In genomic region chr11:113570906-113571305, GRCh38 we compare ENCODE assay signal across 19 cellular contexts.
DNase-seq lines count a peak whose midpoint lies in the region; ATAC-seq and TF ChIP-seq lines count a peak whose summit lies in the region.
"Had no signal": no experiment of that assay in that cellular context is flagged by ENCODE, and none has a peak within 500 bp of the region (broad histone marks: within the 10 kb centered on the region; RNA-seq: fewer than 3 reads in every experiment).

No MANE protein-coding gene starts in this region.

- H2AFZ ChIP-seq in Karpas-422 (ENCODE audit: low read length) (peak overlapping the region; percentile 56; the same call in 1 of the 2 replicates), neural progenitor cell (replicated peaks) (no peak overlapping the region)

- H3K79me2 ChIP-seq in Karpas-422 (ENCODE audit: low read length) (no peaks in the 10 kb centered on the region), neural progenitor cell (ENCODE audit: low read depth) (no peaks in the 10 kb centered on the region)

- H3K9ac ChIP-seq in Karpas-422 (ENCODE audit: low read length): no peak overlapping the region
- H3K9ac ChIP-seq in neural progenitor cell: no peak overlapping the region
- H3K9ac ChIP-seq: BLaER1 had no signal

- peaks cover 5% of the 10 kb centered on the region for H3K36me3 Mint-ChIP-seq in Caco-2 (ENCODE audit: insufficient read depth, unreplicated experiment)
- peaks cover 3% of the 10 kb centered on the region for H3K36me3 Mint-ChIP-seq in activated T-helper 2 cell treated with anti-CD3 and anti-CD28 coated beads, Interferon-gamma antibody, Interleukin-2, Interleukin-4, amounts not matched to agents 10 μg/mL and 5 μg/mL and 100 μg/mL, durations not matched to agents 14 hours and 24 hours and 36 hours (ENCODE audit: low read depth)
- H3K36me3 Mint-ChIP-seq in neural progenitor cell: no peaks in the 10 kb centered on the region
- H3K36me3 Mint-ChIP-seq: CD4-positive, CD25-positive, alpha-beta regulatory T cell; CD8-positive, alpha-beta memory T cell had no signal

- H3K27me3 ChIP-seq in Caco-2 (replicated peaks; ENCODE audit: control insufficient read depth, insufficient read depth, low read length) (no peaks in the 10 kb centered on the region), Karpas-422 (ENCODE audit: low read length) (no peaks in the 10 kb centered on the region), neural progenitor cell (no peaks in the 10 kb centered on the region), gastroesophageal sphincter (peaks cover 4% of the 10 kb centered on the region)
- H3K27me3 ChIP-seq: BLaER1 had no signal

- H3K4me3 Mint-ChIP-seq in Caco-2 (ENCODE audit: unreplicated experiment) (peak overlapping the region; percentile 44), neural progenitor cell (no peak overlapping the region)
- H3K4me3 Mint-ChIP-seq in activated T-helper 2 cell treated with anti-CD3 and anti-CD28 coated beads, Interferon-gamma antibody, Interleukin-2, Interleukin-4, amounts not matched to agents 10 μg/mL and 5 μg/mL and 100 μg/mL, durations not matched to agents 14 hours and 24 hours and 36 hours (ENCODE audit: low read depth): no peak overlapping the region
- H3K4me3 Mint-ChIP-seq: B cell; CD4-positive, CD25-positive, alpha-beta regulatory T cell; CD8-positive, alpha-beta memory T cell had no signal

- in situ Hi-C loops in KBM-7 (cut with MboI; ENCODE audit: low pct_unique_long_range_greater_than_20kb, low sequenced_read_pairs): no loop called here

- no peaks in the 10 kb centered on the region for H4K20me1 ChIP-seq in Karpas-422 (ENCODE audit: insufficient read depth, low read depth, low read length)
- no peaks in the 10 kb centered on the region for H4K20me1 ChIP-seq in neural progenitor cell (ENCODE audit: low read depth)
- H4K20me1 ChIP-seq: BLaER1 had no signal

- TF ChIP-seq CTCF in Caco-2 (IDR thresholded peaks at IDR 0.05; ENCODE audit: insufficient read depth in 1 of 2, low read depth in 1 of 2, low read length in 1 of 2, severe bottlenecking in 1 of 2, unreplicated experiment in 1 of 2) (no peak), neural progenitor cell (IDR thresholded peaks at IDR 0.05) (no peak), gastroesophageal sphincter (IDR thresholded peaks at IDR 0.05) (no peak)

- H3K4me2 ChIP-seq in Karpas-422 (ENCODE audit: low read depth, low read length, poor library complexity, severe bottlenecking): no peak overlapping the region
- peak overlapping the region; percentile 40 for H3K4me2 ChIP-seq in neural progenitor cell
- H3K4me2 ChIP-seq: BLaER1 had no signal

- H3K9me3 ChIP-seq in Caco-2 (no peaks in the 10 kb centered on the region), Karpas-422 (ENCODE audit: low read length) (no peaks in the 10 kb centered on the region), neural progenitor cell (ENCODE audit: low read depth) (no peaks in the 10 kb centered on the region), gastroesophageal sphincter (no peaks in the 10 kb centered on the region)
- H3K9me3 ChIP-seq: BLaER1 had no signal

- H3K9me3 Mint-ChIP-seq in Caco-2 (ENCODE audit: unreplicated experiment) (no peaks in the 10 kb centered on the region), neural progenitor cell (no peaks in the 10 kb centered on the region)
- H3K9me3 Mint-ChIP-seq in activated T-helper 2 cell treated with anti-CD3 and anti-CD28 coated beads, Interferon-gamma antibody, Interleukin-2, Interleukin-4, amounts not matched to agents 10 μg/mL and 5 μg/mL and 100 μg/mL, durations not matched to agents 14 hours and 24 hours and 36 hours: no peaks in the 10 kb centered on the region
- H3K9me3 Mint-ChIP-seq: CD4-positive, CD25-positive, alpha-beta regulatory T cell; CD8-positive, alpha-beta memory T cell had no signal

- H3K9me2 ChIP-seq in Karpas-422 (replicated peaks; ENCODE audit: insufficient read depth, low read length): no peaks in the 10 kb centered on the region

- no peaks in the 10 kb centered on the region for H3F3A ChIP-seq in neural progenitor cell (ENCODE audit: low read depth)

- TF ChIP-seq EP300 in gastroesophageal sphincter (IDR thresholded peaks at IDR 0.05): no peak

- CTCF ChIA-PET in Caco-2 (lab: Charles Lee): interaction anchor here (0.7 to 1.9 kb wide), 5 partner anchors 8 to 160 kb away, joined by 3 to 10 read pairs (median 4); no protein-coding TSS in a partner anchor

- H3K4me1 ChIP-seq in Caco-2: peaks cover 56% of the 10 kb centered on the region
- peaks cover 29% of the 10 kb centered on the region for H3K4me1 ChIP-seq in Karpas-422 (ENCODE audit: low read length)
- peaks cover 66% of the 10 kb centered on the region for H3K4me1 ChIP-seq in neural progenitor cell
- H3K4me1 ChIP-seq in gastroesophageal sphincter: no peaks in the 10 kb centered on the region
- H3K4me1 ChIP-seq: BLaER1 had no signal

- H3K36me3 ChIP-seq in Caco-2 (ENCODE audit: control insufficient read depth, insufficient read depth, low read length) (no peaks in the 10 kb centered on the region), Karpas-422 (ENCODE audit: insufficient read depth, low read length) (no peaks in the 10 kb centered on the region), neural progenitor cell (no peaks in the 10 kb centered on the region), gastroesophageal sphincter (no peaks in the 10 kb centered on the region)
- H3K36me3 ChIP-seq: BLaER1 had no signal

- TF ChIP-seq POLR2A in gastroesophageal sphincter (IDR thresholded peaks at IDR 0.05): no peak

- ATAC-seq in gastroesophageal sphincter (no peak), HG03342 (IDR thresholded peaks at IDR 0.05; ENCODE audit: unreplicated experiment) (no peak)

- peak in 1 of 2 experiments; percentile 75 for DNase-seq in Caco-2
- DNase-seq in Karpas-422: no peak
- no peak for DNase-seq in activated T-helper 2 cell treated with anti-CD3 and anti-CD28 coated beads, Interferon-gamma antibody, Interleukin-2, Interleukin-4, amounts not matched to agents 10 μg/mL and 5 μg/mL and 100 μg/mL, durations not matched to agents 14 hours and 24 hours and 36 hours (ENCODE audit: low spot score)
- no peak for DNase-seq in neural progenitor cell (ENCODE audit: low spot score)
- DNase-seq in KBM-7: no peak
- DNase-seq in amniotic stem cell (lab: John Stamatoyannopoulos, UW): no peak
- DNase-seq: Calu3; CD4-positive, CD25-positive, alpha-beta regulatory T cell; CD8-positive, alpha-beta memory T cell; DMS53; DMS79 treated with DMSO at 0.1 percent for 48 hours; GF-D8; HCEC 1CT had no signal

- H3K27me3 Mint-ChIP-seq in Caco-2 (ENCODE audit: insufficient read depth, unreplicated experiment) (no peaks in the 10 kb centered on the region), neural progenitor cell (ENCODE audit: insufficient read depth, low read depth) (peaks cover 3% of the 10 kb centered on the region)
- H3K27me3 Mint-ChIP-seq in activated T-helper 2 cell treated with anti-CD3 and anti-CD28 coated beads, Interferon-gamma antibody, Interleukin-2, Interleukin-4, amounts not matched to agents 10 μg/mL and 5 μg/mL and 100 μg/mL, durations not matched to agents 14 hours and 24 hours and 36 hours (ENCODE audit: low read depth): peaks cover 2% of the 10 kb centered on the region
- H3K27me3 Mint-ChIP-seq: CD4-positive, CD25-positive, alpha-beta regulatory T cell had no signal

- H3K27ac ChIP-seq in Karpas-422 (ENCODE audit: low read length) (no peak overlapping the region), neural progenitor cell (no peak overlapping the region), gastroesophageal sphincter (no peak overlapping the region)
- H3K27ac ChIP-seq: 22Rv1, BLaER1, C4-2B had no signal

- peaks cover 42% of the 10 kb centered on the region for H3K4me1 Mint-ChIP-seq in Caco-2 (ENCODE audit: low read depth, unreplicated experiment)
- peaks cover 18% of the 10 kb centered on the region for H3K4me1 Mint-ChIP-seq in activated T-helper 2 cell treated with anti-CD3 and anti-CD28 coated beads, Interferon-gamma antibody, Interleukin-2, Interleukin-4, amounts not matched to agents 10 μg/mL and 5 μg/mL and 100 μg/mL, durations not matched to agents 14 hours and 24 hours and 36 hours (ENCODE audit: low read depth)
- peaks cover 33% of the 10 kb centered on the region for H3K4me1 Mint-ChIP-seq in neural progenitor cell
- H3K4me1 Mint-ChIP-seq: B cell; CD4-positive, CD25-positive, alpha-beta regulatory T cell; CD8-positive, alpha-beta memory T cell had no signal

- H3K27ac Mint-ChIP-seq in Caco-2 (ENCODE audit: unreplicated experiment) (peak overlapping the region; percentile 65), neural progenitor cell (no peak overlapping the region)
- H3K27ac Mint-ChIP-seq in activated T-helper 2 cell treated with anti-CD3 and anti-CD28 coated beads, Interferon-gamma antibody, Interleukin-2, Interleukin-4, amounts not matched to agents 10 μg/mL and 5 μg/mL and 100 μg/mL, durations not matched to agents 14 hours and 24 hours and 36 hours: peak overlapping the region; percentile 64
- H3K27ac Mint-ChIP-seq: B cell; CD4-positive, CD25-positive, alpha-beta regulatory T cell; CD8-positive, alpha-beta memory T cell had no signal

- POLR2A ChIA-PET in Caco-2 (lab: Charles Lee): interaction anchor here (0.7 kb wide), 2 partner anchors 155 to 160 kb away, joined by 4 to 6 read pairs; no protein-coding TSS in a partner anchor

- intact Hi-C loops in Caco-2 (cut with micrococcal nuclease; ENCODE audit: unreplicated experiment): loop anchor here (1.0 kb wide), 5 partner anchors 11 to 155 kb away; no protein-coding TSS in a partner anchor
- intact Hi-C loops in activated T-helper 2 cell treated with anti-CD3 and anti-CD28 coated beads, Interferon-gamma antibody, Interleukin-2, Interleukin-4, amounts not matched to agents 10 μg/mL and 5 μg/mL and 100 μg/mL, durations not matched to agents 14 hours and 24 hours and 36 hours (cut with micrococcal nuclease): loop anchor here (1.0 kb wide), 2 partner anchors 8 to 16 kb away; no protein-coding TSS in a partner anchor

- H3K4me3 ChIP-seq in Caco-2 (ENCODE audit: low read depth, low read length): no peak overlapping the region
- H3K4me3 ChIP-seq in Karpas-422 (ENCODE audit: low read length): no peak overlapping the region
- H3K4me3 ChIP-seq in neural progenitor cell: no peak overlapping the region
- H3K4me3 ChIP-seq in gastroesophageal sphincter: no peak overlapping the region
- H3K4me3 ChIP-seq: BLaER1 had no signal

- no TSS peak for BruUV-seq in Caco-2 (replicated peaks; lab: Mats Ljungman, UMichigan)
